ENCODE assay signal across 22 cellular contexts in genomic region chr13:112851107-112852046, GRCh38.
"Had no signal": no experiment of that assay in that cellular context is flagged by ENCODE, and none has a peak within 500 bp of the region (broad histone marks: within the 10 kb centered on the region; RNA-seq: fewer than 3 reads in every experiment).

No MANE protein-coding gene starts in this region.

- DNase-seq: activated CD4-positive, alpha-beta memory T cell treated with anti-CD3 and anti-CD28 coated beads for 36 hours; activated CD4-positive, alpha-beta T cell treated with anti-CD3 and anti-CD28 coated beads for 36 hours; activated naive CD4-positive, alpha-beta T cell; activated naive CD8-positive, alpha-beta T cell treated with anti-CD3 and anti-CD28 coated beads, Interleukin-2, amount 10 ng/mL, durations not matched to agents 7 days and 5 days; activated T-cell treated with anti-CD3 and anti-CD28 coated beads for 4 hours; anterior cingulate cortex; brain microvascular endothelial cell; immature natural killer cell; left cardiac atrium; lower lobe of right lung; retina; SK-N-SH; stomach had no signal

- H3K9me3 Mint-ChIP-seq: activated CD4-positive, alpha-beta memory T cell treated with anti-CD3 and anti-CD28 coated beads for 36 hours; activated naive CD8-positive, alpha-beta T cell treated with anti-CD3 and anti-CD28 coated beads, Interleukin-2, amount 10 ng/mL, durations not matched to agents 7 days and 5 days; central memory CD8-positive, alpha-beta T cell; immature natural killer cell; natural killer cell treated with Interleukin-12 subunit alpha and Interleukin-12 subunit beta and Interleukin-15 and Interleukin-18, amount 100 ng/mL, for 72 hours; type B pancreatic cell; WTC11 had no signal

- ATAC-seq: activated CD4-positive, alpha-beta T cell treated with anti-CD3 and anti-CD28 coated beads for 36 hours; esophagus mucosa; left cardiac atrium; natural killer cell treated with Interleukin-12 subunit alpha and Interleukin-12 subunit beta and Interleukin-15 and Interleukin-18, amount 100 ng/mL, for 72 hours; WTC11 had no signal

- H3K4me3 ChIP-seq: coronary artery, lower lobe of right lung, stomach had no signal

- H3K27me3 Mint-ChIP-seq: activated CD4-positive, alpha-beta memory T cell treated with anti-CD3 and anti-CD28 coated beads for 36 hours; activated CD4-positive, alpha-beta T cell treated with anti-CD3 and anti-CD28 coated beads for 36 hours; activated naive CD8-positive, alpha-beta T cell treated with anti-CD3 and anti-CD28 coated beads, Interleukin-2, amount 10 ng/mL, durations not matched to agents 7 days and 5 days; central memory CD8-positive, alpha-beta T cell; natural killer cell treated with Interleukin-12 subunit alpha and Interleukin-12 subunit beta and Interleukin-15 and Interleukin-18, amount 100 ng/mL, for 72 hours; type B pancreatic cell had no signal

- H3K4me1 Mint-ChIP-seq: activated naive CD8-positive, alpha-beta T cell treated with anti-CD3 and anti-CD28 coated beads, Interleukin-2, amount 10 ng/mL, durations not matched to agents 7 days and 5 days; central memory CD8-positive, alpha-beta T cell had no signal

- H3K4me3 Mint-ChIP-seq: activated CD4-positive, alpha-beta memory T cell treated with anti-CD3 and anti-CD28 coated beads for 36 hours; activated CD4-positive, alpha-beta T cell treated with anti-CD3 and anti-CD28 coated beads for 36 hours; activated naive CD8-positive, alpha-beta T cell treated with anti-CD3 and anti-CD28 coated beads, Interleukin-2, amount 10 ng/mL, durations not matched to agents 7 days and 5 days; activated T-helper 1 cell treated with anti-CD3 and anti-CD28 coated beads, Interleukin-12 subunit alpha, Interleukin-12 subunit beta, Interleukin-2, Interleukin-4 antibody, amounts not matched to agents 30 ng/mL and 10 ng/mL and 1 ng/mL, durations not matched to agents 14 hours and 24 hours and 36 hours; central memory CD8-positive, alpha-beta T cell; immature natural killer cell; mesothelial cell of epicardium; natural killer cell treated with Interleukin-12 subunit alpha and Interleukin-12 subunit beta and Interleukin-15 and Interleukin-18, amount 100 ng/mL, for 72 hours; T-helper 2 cell treated with Interferon-gamma antibody and Interleukin-4, amounts not matched to agents 5 μg/mL and 100 μg/mL, for 36 hours; type B pancreatic cell; WTC11 had no signal

- H3K27ac Mint-ChIP-seq: activated CD4-positive, alpha-beta T cell treated with anti-CD3 and anti-CD28 coated beads for 36 hours; activated naive CD8-positive, alpha-beta T cell treated with anti-CD3 and anti-CD28 coated beads, Interleukin-2, amount 10 ng/mL, durations not matched to agents 7 days and 5 days; mesothelial cell of epicardium; natural killer cell treated with Interleukin-12 subunit alpha and Interleukin-12 subunit beta and Interleukin-15 and Interleukin-18, amount 100 ng/mL, for 72 hours; T-helper 2 cell treated with Interferon-gamma antibody and Interleukin-4, amounts not matched to agents 5 μg/mL and 100 μg/mL, for 36 hours; type B pancreatic cell had no signal

- H3K27me3 ChIP-seq: brain microvascular endothelial cell, stomach had no signal

- H3K4me1 ChIP-seq: lower lobe of right lung, stomach had no signal

- H3K36me3 ChIP-seq: brain microvascular endothelial cell had no signal

- H3K9me3 ChIP-seq: lower lobe of right lung, SK-N-SH had no signal

- H3K27ac ChIP-seq: brain microvascular endothelial cell, coronary artery, lower lobe of right lung, stomach had no signal
